ENCODE assay signal across 1 cellular context in the genomic region with DNA sequence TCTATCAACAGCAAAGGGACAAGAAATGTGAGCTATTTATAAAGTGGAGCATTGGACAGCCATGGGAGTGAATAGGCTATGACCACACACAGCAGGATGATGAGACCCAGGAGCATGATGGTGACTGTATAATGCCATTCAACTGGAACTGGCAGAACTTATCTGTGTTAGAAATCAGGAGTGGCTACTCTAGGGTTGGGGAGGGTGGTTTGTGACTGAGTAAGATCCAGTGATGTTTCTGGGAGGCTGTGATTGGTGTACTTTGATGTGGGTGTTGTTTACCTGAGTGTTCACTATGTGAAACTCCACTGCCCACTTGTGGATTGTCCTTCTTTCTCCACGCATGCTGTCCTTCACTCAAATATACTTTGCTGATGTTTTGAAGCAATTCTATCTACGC.
TF ChIP-seq lines count a peak whose summit lies in the region.

No MANE protein-coding gene starts in this region.

TF ChIP-seq in H1, 55 proteins besides CTCF, POLR2A, EP300 and RAD21:
- TF ChIP-seq NANOG (IDR thresholded peaks at IDR 0.05; ENCODE audit: insufficient read depth, low read depth, low read length, poor library complexity, severe bottlenecking) (no peak), TAF1 (IDR thresholded peaks at IDR 0.05; ENCODE audit: low read depth, low read length) (no peak), TCF12 (IDR thresholded peaks at IDR 0.05; ENCODE audit: low read depth, low read length) (no peak), RNF2 (IDR thresholded peaks at IDR 0.05; ENCODE audit: borderline replicate concordance, low read depth, low read length, missing control alignments, poor library complexity, severe bottlenecking) (no peak), CBX8 (IDR thresholded peaks at IDR 0.05; ENCODE audit: borderline replicate concordance, low read depth, low read length) (no peak), SIN3A (conservative IDR thresholded peaks at IDR 0.05 in 1 of 2, IDR thresholded peaks at IDR 0.05 in 1 of 2; ENCODE audit: low read depth in 1 of 2, low read length in 2 of 2) (no peak), ZNF274 (IDR thresholded peaks at IDR 0.05; ENCODE audit: borderline replicate concordance, extremely low read depth, low read length) (no peak), POLR2AphosphoS5 (IDR thresholded peaks at IDR 0.05; ENCODE audit: low read depth, low read length) (no peak), KDM4A (IDR thresholded peaks at IDR 0.05; ENCODE audit: low read depth, low read length, severe bottlenecking) (no peak), ASH2L (IDR thresholded peaks at IDR 0.05; ENCODE audit: low read length) (no peak), CREB1 (IDR thresholded peaks at IDR 0.05) (no peak), RBBP5 (IDR thresholded peaks at IDR 0.05; ENCODE audit: borderline replicate concordance, low read depth, low read length) (no peak), KDM1A (IDR thresholded peaks at IDR 0.05; ENCODE audit: borderline replicate concordance, low read length) (no peak), SP1 (IDR thresholded peaks at IDR 0.05; ENCODE audit: low read depth, low read length) (no peak)
- TF ChIP-seq, protein P1, sequence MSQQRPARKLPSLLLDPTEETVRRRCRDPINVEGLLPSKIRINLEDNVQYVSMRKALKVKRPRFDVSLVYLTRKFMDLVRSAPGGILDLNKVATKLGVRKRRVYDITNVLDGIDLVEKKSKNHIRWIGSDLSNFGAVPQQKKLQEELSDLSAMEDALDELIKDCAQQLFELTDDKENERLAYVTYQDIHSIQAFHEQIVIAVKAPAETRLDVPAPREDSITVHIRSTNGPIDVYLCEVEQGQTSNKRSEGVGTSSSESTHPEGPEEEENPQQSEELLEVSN (IDR thresholded peaks at IDR 0.05): no peak
TF ChIP-seq in H1: peak in this region for 0.
